9 cellular contexts compared by ENCODE assay signal in genomic region chr3:19543212-19543841, GRCh38.
DNase-seq lines count a peak whose midpoint lies in the region; ATAC-seq and TF ChIP-seq lines count a peak whose summit lies in the region.
"Had no signal": no experiment of that assay in that cellular context is flagged by ENCODE, and none has a peak within 500 bp of the region (broad histone marks: within the 10 kb centered on the region; RNA-seq: fewer than 3 reads in every experiment).

No MANE protein-coding gene starts in this region.

- H3K27me3 ChIP-seq in smooth muscle cell (ENCODE audit: low read depth) = no peaks in the 10 kb centered on the region

- peaks cover 8% of the 10 kb centered on the region for H3K27me3 Mint-ChIP-seq in Calu3 (ENCODE audit: unreplicated experiment)
- H3K27me3 Mint-ChIP-seq: stimulated activated naive CD8-positive, alpha-beta T cell treated with anti-CD3 and anti-CD28 coated beads, Interleukin-15, Interleukin-2, amounts not matched to agents 100 ng/mL and 50 ng/mL, for 24 hours had no signal

- H3F3A ChIP-seq in smooth muscle cell (ENCODE audit: low read depth) = no peaks in the 10 kb centered on the region

- no peak overlapping the region for H3K4me2 ChIP-seq in smooth muscle cell

- H3K79me2 ChIP-seq in smooth muscle cell (ENCODE audit: low read depth) = no peaks in the 10 kb centered on the region

- CTCF ChIA-PET in Calu3 (lab: Charles Lee) = interaction anchor here (0.7 kb wide), 1 partner anchor 194 kb away, joined by 3 read pairs; no protein-coding TSS in a partner anchor

- no peak overlapping the region for H3K4me3 ChIP-seq in epithelial cell of esophagus (ENCODE audit: low read length)
- no peak overlapping the region for H3K4me3 ChIP-seq in smooth muscle cell

- H3K9me3 Mint-ChIP-seq in Calu3 (ENCODE audit: low read depth, unreplicated experiment) = no peaks in the 10 kb centered on the region
- H3K9me3 Mint-ChIP-seq: stimulated activated naive CD8-positive, alpha-beta T cell treated with anti-CD3 and anti-CD28 coated beads, Interleukin-15, Interleukin-2, amounts not matched to agents 100 ng/mL and 50 ng/mL, for 24 hours had no signal

- no peaks in the 10 kb centered on the region for H4K20me1 ChIP-seq in smooth muscle cell (ENCODE audit: low read depth)

- no peaks in the 10 kb centered on the region for H3K36me3 ChIP-seq in smooth muscle cell (ENCODE audit: low read depth)

- H3K36me3 Mint-ChIP-seq in Calu3 (ENCODE audit: insufficient read depth, unreplicated experiment) = no peaks in the 10 kb centered on the region

- BruUV-seq in Calu3 (replicated peaks; lab: Mats Ljungman, UMichigan) = no TSS peak

- H3K27ac ChIP-seq in smooth muscle cell (ENCODE audit: low read depth) = no peak overlapping the region

- 32% methylated on average over 4 of the region's 4 CpGs for WGBS in smooth muscle cell (ENCODE audit: low lambda C conversion rate)

- H3K9me3 ChIP-seq in smooth muscle cell (replicated peaks; ENCODE audit: low read depth) = no peaks in the 10 kb centered on the region

- no peak overlapping the region for H3K27ac Mint-ChIP-seq in Calu3 (ENCODE audit: unreplicated experiment)
- H3K27ac Mint-ChIP-seq: stimulated activated naive CD8-positive, alpha-beta T cell treated with anti-CD3 and anti-CD28 coated beads, Interleukin-15, Interleukin-2, amounts not matched to agents 100 ng/mL and 50 ng/mL, for 24 hours had no signal

- ATAC-seq in GM19023 (IDR thresholded peaks at IDR 0.05; ENCODE audit: unreplicated experiment) = peak; percentile 52
- ATAC-seq in HG03064 (IDR thresholded peaks at IDR 0.05; ENCODE audit: low read depth, unreplicated experiment) = peak; percentile 40
- ATAC-seq in activated CD4-positive, CD25-positive, alpha-beta regulatory T cell treated with anti-CD3 and anti-CD28 coated beads, Interleukin-2, amount 50 U/mL, for 24 hours = no peak

- intact Hi-C loops in Calu3 (cut with micrococcal nuclease; ENCODE audit: unreplicated experiment) = loop anchor here (1.0 to 10.0 kb wide), 3 partner anchors 194 to 479 kb away; no protein-coding TSS in a partner anchor

- peaks cover 12% of the 10 kb centered on the region for H3K4me1 ChIP-seq in smooth muscle cell (ENCODE audit: low read depth)

- peaks cover 11% of the 10 kb centered on the region for H3K4me1 Mint-ChIP-seq in Calu3 (ENCODE audit: low read depth, unreplicated experiment)

- no peak overlapping the region for H3K4me3 Mint-ChIP-seq in Calu3 (ENCODE audit: low read depth, unreplicated experiment)
- H3K4me3 Mint-ChIP-seq: stimulated activated naive CD8-positive, alpha-beta T cell treated with anti-CD3 and anti-CD28 coated beads, Interleukin-15, Interleukin-2, amounts not matched to agents 100 ng/mL and 50 ng/mL, for 24 hours had no signal

- TF ChIP-seq CTCF in Calu3 (IDR thresholded peaks at IDR 0.05; ENCODE audit: unreplicated experiment) = peak; percentile 51
- peak; percentile 76 for TF ChIP-seq CTCF in epithelial cell of esophagus (IDR thresholded peaks at IDR 0.05; ENCODE audit: insufficient read depth, low read depth, low read length, missing control alignments)
- TF ChIP-seq CTCF in smooth muscle cell (IDR thresholded peaks at IDR 0.05; ENCODE audit: borderline replicate concordance, insufficient read depth, poor library complexity, severe bottlenecking) = peak; percentile 45

- DNase-seq in Calu3 = peak; percentile 5
- peak; percentile 49 for DNase-seq in NCI-H526 treated with DMSO at 0.1 percent for 48 hours (lab: John Stamatoyannopoulos, UW)
- peak; percentile 37 for DNase-seq in epithelial cell of esophagus (ENCODE audit: low read depth)
- DNase-seq in smooth muscle cell (lab: John Stamatoyannopoulos, UW; ENCODE audit: unreplicated experiment) = no peak
- DNase-seq in HPDE6-E6E7 (ENCODE audit: extremely low spot score) = no peak

- H2AFZ ChIP-seq in smooth muscle cell (ENCODE audit: low read depth) = no peak overlapping the region

- no peak overlapping the region for H3K9ac ChIP-seq in smooth muscle cell (ENCODE audit: low read depth)

Comparison
In these comparisons a context has a peak if more than half of its experiments do, and no peak if none do; other contexts are left out.
1. DNase-seq: peak in Calu3 (single experiment), NCI-H526 treated with DMSO at 0.1 percent for 48 hours (single experiment) and epithelial cell of esophagus (single experiment); none in smooth muscle cell (single experiment) and HPDE6-E6E7 (single experiment).
2. ATAC-seq: peak in GM19023 (single experiment) and HG03064 (single experiment); none in activated CD4-positive, CD25-positive, alpha-beta regulatory T cell treated with anti-CD3 and anti-CD28 coated beads, Interleukin-2, amount 50 U/mL, for 24 hours (0 of 2).
3. Peak in every context shown above with its lines, with median percentiles within 50 percentile points of each other: CTCF ChIP-seq.